In the genomic region with DNA sequence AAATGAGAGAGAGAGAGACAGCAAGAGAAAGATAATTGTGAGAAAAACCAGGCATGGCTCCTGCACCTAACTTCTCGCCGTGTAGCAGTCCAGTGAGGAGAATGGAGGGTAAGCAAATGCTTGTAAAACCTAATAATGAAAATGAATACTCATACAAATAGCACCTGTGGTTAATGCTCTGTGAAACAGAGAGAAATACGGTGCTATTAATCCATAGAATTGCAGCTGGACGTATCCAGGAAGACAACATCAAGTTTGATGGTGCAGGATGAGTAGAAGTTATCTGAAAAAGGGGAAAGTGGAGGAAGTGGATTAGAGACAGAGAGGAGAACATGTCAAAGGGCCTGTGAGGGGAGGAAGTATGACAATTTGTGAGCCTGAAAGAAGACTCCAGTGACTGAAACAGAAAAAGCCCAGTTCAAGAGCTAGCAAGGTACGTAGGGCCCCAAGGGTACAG, we compare ENCODE assay signal across 13 cellular contexts.
DNase-seq lines count a peak whose midpoint lies in the region; ATAC-seq, FAIRE-seq and TF ChIP-seq lines count a peak whose summit lies in the region.
"Had no signal": no experiment of that assay in that cellular context is flagged by ENCODE, and none has a peak within 500 bp of the region (broad histone marks: within the 10 kb centered on the region; RNA-seq: fewer than 3 reads in every experiment).

No MANE protein-coding gene starts in this region.

- TF ChIP-seq POLR2A in GM12891 (IDR thresholded peaks at IDR 0.05; ENCODE audit: low read depth, low read length) = no peak

- peak; percentile 92 for ATAC-seq in GM19351 (IDR thresholded peaks at IDR 0.05; ENCODE audit: unreplicated experiment)
- peak; percentile 91 for ATAC-seq in HG02623 (IDR thresholded peaks at IDR 0.05; ENCODE audit: unreplicated experiment)
- ATAC-seq in HG03196 (IDR thresholded peaks at IDR 0.05; ENCODE audit: unreplicated experiment) = peak; percentile 72
- ATAC-seq: body of pancreas had no signal

- DNase-seq in GM12891 (ENCODE audit: insufficient read length, low spot score) = peak; percentile 14
- no peak for DNase-seq in NCI-H1105 (lab: John Stamatoyannopoulos, UW)
- no peak for DNase-seq in NCI-H128 (lab: John Stamatoyannopoulos, UW; ENCODE audit: unreplicated experiment)
- no peak for DNase-seq in LoVo (ENCODE audit: low spot score)
- no peak for DNase-seq in NCI-H2227 treated with DMSO at 0.1 percent for 48 hours (lab: John Stamatoyannopoulos, UW)
- DNase-seq: body of pancreas; DMS 273 treated with DMSO at 0.1 percent for 48 hours; effector CD4-positive, alpha-beta T cell; NCI-H1436; transverse colon had no signal

- peak; percentile 65 for FAIRE-seq in GM12891 (lab: Jason Lieb, UNC)

TF ChIP-seq in GM12891, 5 proteins besides CTCF, POLR2A, EP300 and RAD21:
- TF ChIP-seq SPI1 (IDR thresholded peaks at IDR 0.05; ENCODE audit: low read depth, low read length) = peak; percentile 71
- no peak for TF ChIP-seq TAF1 (IDR thresholded peaks at IDR 0.05; ENCODE audit: low read depth, low read length)
